ENCODE assay signal across 19 cellular contexts in the genomic region with DNA sequence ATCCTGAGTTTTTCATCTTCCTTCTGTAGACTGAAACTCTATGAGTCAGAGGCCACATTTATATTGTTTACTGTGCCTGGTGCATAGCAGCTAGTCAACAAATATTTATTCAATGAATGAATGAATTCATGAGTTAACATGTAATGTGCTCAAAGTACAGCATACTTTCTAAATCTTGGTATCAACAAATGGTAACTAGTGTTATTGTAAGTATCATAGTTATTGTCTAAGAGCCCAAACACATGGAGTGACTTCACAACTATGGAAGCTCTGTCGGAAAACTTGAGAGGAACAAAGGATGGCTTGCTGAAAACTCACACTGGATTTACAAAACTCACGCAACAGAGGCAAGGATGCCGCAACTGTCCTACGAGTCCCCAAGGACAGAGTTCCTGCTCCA. TPM values are rescaled to one million over a fixed set of nuclear protein-coding genes. Genes with fewer than 3 reads are reported as not detected.
DNase-seq lines count a peak whose midpoint lies in the region; ATAC-seq and TF ChIP-seq lines count a peak whose summit lies in the region.
"Had no signal": no experiment of that assay in that cellular context is flagged by ENCODE, and none has a peak within 500 bp of the region (broad histone marks: within the 10 kb centered on the region; RNA-seq: fewer than 3 reads in every experiment).

No MANE protein-coding gene starts in this region.

- H3K9me3 ChIP-seq in stomach = no peaks in the 10 kb centered on the region

- ATAC-seq in foreskin keratinocyte (peak; percentile 80), GM19023 (IDR thresholded peaks at IDR 0.05; ENCODE audit: unreplicated experiment) (no peak), HG02678 (IDR thresholded peaks at IDR 0.05; ENCODE audit: unreplicated experiment) (no peak)
- ATAC-seq: GM12878, left cardiac atrium had no signal

- TF ChIP-seq CTCF in foreskin keratinocyte (conservative IDR thresholded peaks at IDR 0.05) = no peak
- TF ChIP-seq CTCF in stomach (IDR thresholded peaks at IDR 0.05) = no peak

- no peak for TF ChIP-seq EP300 in stomach (IDR thresholded peaks at IDR 0.05)

- no peak overlapping the region for H3K27ac ChIP-seq in foreskin keratinocyte
- H3K27ac ChIP-seq in stomach = peak overlapping the region in 4 of 5 donors; percentile 40 to 63 (median 50)
- H3K27ac ChIP-seq: hepatocyte, SK-N-MC had no signal

- H3K4me3 ChIP-seq in stomach = no peak overlapping the region
- H3K4me3 ChIP-seq: GM12878, hepatocyte, SK-N-MC had no signal

- peaks cover 0 to 6% (median 0%) of the 10 kb centered on the region in 4 donors for H3K36me3 ChIP-seq in stomach

- H3K27me3 ChIP-seq in foreskin keratinocyte (no peaks in the 10 kb centered on the region), stomach (no peaks in the 10 kb centered on the region)
- H3K27me3 ChIP-seq: hepatocyte had no signal

- no peak for TF ChIP-seq POLR2A in stomach (IDR thresholded peaks at IDR 0.05)

- WGBS in stomach, 5 donors = 70 to 96% (median 79%) methylated on average over 4 of the region's 4 CpGs

- no peaks in the 10 kb centered on the region for H3K4me1 ChIP-seq in foreskin keratinocyte
- peaks cover 0 to 12% (median 8%) of the 10 kb centered on the region in 4 donors for H3K4me1 ChIP-seq in stomach

- intact Hi-C loops in stomach (cut with DNase I; ENCODE audit: low total_unique reads) = no loop called here

- peak; percentile 94 for DNase-seq in GM04503 (ENCODE audit: low read depth)
- DNase-seq in astrocyte of the hippocampus (ENCODE audit: low read depth, low spot score) = peak; percentile 65
- peak in 1 of 2 donors; percentile 70 for DNase-seq in foreskin keratinocyte
- no peak for DNase-seq in stomach
- no peak for DNase-seq in RPMI8226
- DNase-seq: activated CD4-positive, alpha-beta T cell treated with anti-CD3 and anti-CD28 coated beads, Interleukin-2, amount 50 U/mL, for 48 hours; activated naive CD8-positive, alpha-beta T cell treated with anti-CD3 and anti-CD28 coated beads for 36 hours; activated T-cell treated with anti-CD3 and anti-CD28 coated beads, Interleukin-2, amount 50 U/mL, for 48 hours; DND-41; GOT3; left cardiac atrium; NCI-H187; NCI-H446 treated with DMSO at 0.1 percent for 48 hours had no signal

RNA-seq across cellular contexts. Expression of a gene that starts 35.9 kb away (rescaled TPM):
- 1.1 and 3.0 TPM in 2 replicates for total RNA-seq in foreskin keratinocyte
- polyA plus RNA-seq in foreskin keratinocyte = 0.62 and 2.0 TPM in 2 replicates
- total RNA-seq in stomach = 10 to 100 TPM in 1 of 5 donors, 1 to 10 TPM in 4; 4.1 to 17.8 (median 6.2) TPM
- 10 to 100 TPM in 1 of 3 donors, 1 to 10 TPM in 2; 1.8 to 11.5 (median 8.3) TPM for polyA plus RNA-seq in stomach
- total RNA-seq: activated naive CD8-positive, alpha-beta T cell treated with anti-CD3 and anti-CD28 coated beads for 36 hours; GM12878 had no signal
- polyA plus RNA-seq: CD14-positive monocyte had no signal

Comparison
In these comparisons a context has a peak if more than half of its experiments do, and no peak if none do; other contexts are left out.
1. DNase-seq: peak in GM04503 (single experiment) and astrocyte of the hippocampus (single experiment); none in stomach (single experiment) and RPMI8226 (single experiment).